ENCODE assay signal across 8 cellular contexts in genomic region chr1:13965770-13966398, GRCh38.
A peak's percentile ranks its signal among the peaks of the same experiment; 100 is the strongest.
DNase-seq lines count a peak whose midpoint lies in the region; ATAC-seq, FAIRE-seq and TF ChIP-seq lines count a peak whose summit lies in the region.

No MANE protein-coding gene starts in this region.

- no peak overlapping the region for H3K27ac ChIP-seq in mammary epithelial cell (ENCODE audit: insufficient read depth, low read depth, low read length)

- H3K27ac Mint-ChIP-seq in stimulated activated memory B cell treated with anti-CD40 and anti-IgM and Interleukin-4, amounts not matched to agents 10 μg/mL and 1 μg/mL and 100 μg/mL, for 72 hours: no peak overlapping the region

- TF ChIP-seq CTCF in mammary epithelial cell (conservative IDR thresholded peaks at IDR 0.05 in 1 of 2, IDR thresholded peaks at IDR 0.05 in 1 of 2; ENCODE audit: extremely low read depth in 1 of 2, insufficient read depth in 1 of 2, low read depth in 1 of 2, low read length in 2 of 2): peak; percentile 20 to 60

- no peak overlapping the region for H3K9ac ChIP-seq in mammary epithelial cell (ENCODE audit: insufficient read depth, low read length)

- no peak overlapping the region for H3K4me2 ChIP-seq in mammary epithelial cell (ENCODE audit: insufficient read depth, low read depth, low read length)

- H3K36me3 Mint-ChIP-seq in stimulated activated memory B cell treated with anti-CD40 and anti-IgM and Interleukin-4, amounts not matched to agents 10 μg/mL and 1 μg/mL and 100 μg/mL, for 72 hours: no peaks in the 10 kb centered on the region

- no peaks in the 10 kb centered on the region for H3K9me3 ChIP-seq in mammary epithelial cell (replicated peaks; ENCODE audit: insufficient read depth, low read length)

- DNase-seq in ACHN (peak; percentile 38), GM19238 (ENCODE audit: insufficient read length, low spot score) (peak; percentile 7), NCI-H345 (lab: John Stamatoyannopoulos, UW) (peak; percentile 84), mammary epithelial cell (peak; percentile 23), kidney tubule cell (ENCODE audit: low spot score) (peak; percentile 73), urothelium cell line (ENCODE audit: low spot score) (peak; percentile 78)

- 12% methylated on average over 8 of the region's 8 CpGs for WGBS in mammary epithelial cell (ENCODE audit: low coverage, missing lambda C conversion rate)

- intact Hi-C loops in mammary epithelial cell (cut with micrococcal nuclease): loop anchor here (1.0 kb wide), 1 partner anchor 1080 kb away; no protein-coding TSS in a partner anchor

- H3K36me3 ChIP-seq in mammary epithelial cell (ENCODE audit: insufficient read depth, low read length): no peaks in the 10 kb centered on the region

- H4K20me1 ChIP-seq in mammary epithelial cell (ENCODE audit: insufficient read depth, low read length): no peaks in the 10 kb centered on the region

- no peaks in the 10 kb centered on the region for H3K4me1 ChIP-seq in mammary epithelial cell (ENCODE audit: insufficient read depth, low read length)

- no peak overlapping the region for H3K4me3 ChIP-seq in mammary epithelial cell (replicated peaks in 1 of 3; ENCODE audit: insufficient read depth in 1 of 3, low read depth in 2 of 3, low read length in 3 of 3)

- dilution Hi-C loops in mammary epithelial cell (cut with HindIII; ENCODE audit: low sequenced_read_pairs): no loop called here

- no peaks in the 10 kb centered on the region for H3K27me3 ChIP-seq in mammary epithelial cell (ENCODE audit: insufficient read depth, low read length)

- H2AFZ ChIP-seq in mammary epithelial cell (ENCODE audit: low read depth, low read length): no peak overlapping the region

- in situ Hi-C loops in ACHN (cut with HindIII; ENCODE audit: low pct_ligation_motif_present, low pct_unique_long_range_greater_than_20kb, low sequenced_read_pairs): no loop called here
- in situ Hi-C loops in mammary epithelial cell (cut with MboI; ENCODE audit: low sequenced_read_pairs in 2 of 2): loop anchor here in 1 of 2 donors (25.0 kb wide), 1 partner anchor 604 kb away; the partner anchor contains the start of gene PRAMEF19

- no peaks in the 10 kb centered on the region for H3K4me1 Mint-ChIP-seq in stimulated activated memory B cell treated with anti-CD40 and anti-IgM and Interleukin-4, amounts not matched to agents 10 μg/mL and 1 μg/mL and 100 μg/mL, for 72 hours

- CTCF ChIA-PET in mammary epithelial cell (lab: Charles Lee; ENCODE audit: low non-redundant PET): no interaction called here

- ATAC-seq in stimulated activated memory B cell treated with anti-CD40 and anti-IgM and Interleukin-4, amounts not matched to agents 10 μg/mL and 1 μg/mL and 100 μg/mL, for 72 hours: no peak
- ATAC-seq in GM18861 (IDR thresholded peaks at IDR 0.05; ENCODE audit: unreplicated experiment): no peak

- H3K9me3 Mint-ChIP-seq in stimulated activated memory B cell treated with anti-CD40 and anti-IgM and Interleukin-4, amounts not matched to agents 10 μg/mL and 1 μg/mL and 100 μg/mL, for 72 hours: peaks cover 4% of the 10 kb centered on the region

- BruUV-seq in mammary epithelial cell (replicated peaks; lab: Mats Ljungman, UMichigan): no TSS peak

- peak; percentile 78 for FAIRE-seq in urothelium cell line (lab: Jason Lieb, UNC)

- no peaks in the 10 kb centered on the region for H3K79me2 ChIP-seq in mammary epithelial cell (ENCODE audit: insufficient read depth, low read length)

- peaks cover 58% of the 10 kb centered on the region for H3K27me3 Mint-ChIP-seq in stimulated activated memory B cell treated with anti-CD40 and anti-IgM and Interleukin-4, amounts not matched to agents 10 μg/mL and 1 μg/mL and 100 μg/mL, for 72 hours

- H3K4me3 Mint-ChIP-seq in stimulated activated memory B cell treated with anti-CD40 and anti-IgM and Interleukin-4, amounts not matched to agents 10 μg/mL and 1 μg/mL and 100 μg/mL, for 72 hours: no peak overlapping the region

Comparison
In these comparisons a context has a peak if more than half of its experiments do, and no peak if none do; other contexts are left out.
1. DNase-seq: peak in every context shown above with its lines; median percentile 84 in NCI-H345; 78 in urothelium cell line; 73 in kidney tubule cell; 38 in ACHN; 23 in mammary epithelial cell; 7 in GM19238.